1 cellular context compared by ENCODE assay signal in the genomic region with DNA sequence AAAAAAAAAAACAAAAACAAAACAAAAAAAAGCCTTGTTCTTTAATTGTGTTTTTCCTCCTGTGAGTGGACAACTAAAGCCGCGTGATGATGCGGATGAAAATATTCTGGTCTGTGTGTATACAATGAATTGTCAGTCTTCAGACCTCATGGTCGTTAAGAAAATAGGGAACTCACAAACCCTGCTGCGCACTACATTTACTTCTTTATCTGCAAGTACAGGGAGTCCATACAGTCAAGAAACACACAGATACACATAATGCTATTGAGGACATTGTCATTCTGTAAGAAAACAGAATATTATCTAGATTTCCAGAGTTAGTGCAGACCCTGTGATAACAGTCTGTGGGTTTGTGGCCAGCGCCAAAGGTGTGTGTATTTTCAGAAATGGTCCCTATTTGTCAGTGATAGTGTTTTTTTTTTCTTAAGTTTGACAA.
TF ChIP-seq lines count a peak whose summit lies in the region.

No MANE protein-coding gene starts in this region.

TF ChIP-seq in HepG2, 621 proteins besides CTCF, POLR2A, EP300 and RAD21:
- TF ChIP-seq WIZ (CRISPR knock-in tag; IDR thresholded peaks at IDR 0.05) = no peak
- TF ChIP-seq MXD4 (CRISPR knock-in tag; IDR thresholded peaks at IDR 0.05) = no peak
